26 cellular contexts compared by ENCODE assay signal in genomic region chr1:52906135-52906603, GRCh38. TPM values are rescaled to one million over a fixed set of nuclear protein-coding genes. Genes with fewer than 3 reads are reported as not detected.
DNase-seq lines count a peak whose midpoint lies in the region; ATAC-seq and TF ChIP-seq lines count a peak whose summit lies in the region.
"Had no signal": no experiment of that assay in that cellular context is flagged by ENCODE, and none has a peak within 500 bp of the region (broad histone marks: within the 10 kb centered on the region; RNA-seq: fewer than 3 reads in every experiment).

No MANE protein-coding gene starts in this region.

- no peaks in the 10 kb centered on the region for H3F3A ChIP-seq in smooth muscle cell (ENCODE audit: low read depth)

- no peaks in the 10 kb centered on the region for H3K9me3 ChIP-seq in right cardiac atrium (ENCODE audit: control insufficient read depth, low read length)
- H3K9me3 ChIP-seq in stomach: no peaks in the 10 kb centered on the region
- no peaks in the 10 kb centered on the region for H3K9me3 ChIP-seq in smooth muscle cell (replicated peaks; ENCODE audit: low read depth)
- H3K9me3 ChIP-seq: body of pancreas, testis had no signal

- no peak overlapping the region for H3K4me3 ChIP-seq in right cardiac atrium (ENCODE audit: low read length)
- no peak overlapping the region for H3K4me3 ChIP-seq in stomach
- no peak overlapping the region for H3K4me3 ChIP-seq in smooth muscle cell
- H3K4me3 ChIP-seq: body of pancreas, GM23338, testis had no signal

- no peak for TF ChIP-seq POLR2A in stomach (IDR thresholded peaks at IDR 0.05)

- H3K4me2 ChIP-seq in smooth muscle cell: no peak overlapping the region
- H3K4me2 ChIP-seq: GM23338 had no signal

- H3K9ac ChIP-seq in smooth muscle cell (ENCODE audit: low read depth): no peak overlapping the region

- peaks cover 0 to 49% (median 31%) of the 10 kb centered on the region in 4 donors for H3K36me3 ChIP-seq in stomach
- H3K36me3 ChIP-seq in smooth muscle cell (ENCODE audit: low read depth): no peaks in the 10 kb centered on the region

- no peak for TF ChIP-seq CTCF in stomach (IDR thresholded peaks at IDR 0.05)
- TF ChIP-seq CTCF in smooth muscle cell (IDR thresholded peaks at IDR 0.05; ENCODE audit: borderline replicate concordance, insufficient read depth, poor library complexity, severe bottlenecking): no peak

- H3K27me3 ChIP-seq in right cardiac atrium (ENCODE audit: control insufficient read depth, insufficient read depth) (no peaks in the 10 kb centered on the region), stomach (no peaks in the 10 kb centered on the region), smooth muscle cell (ENCODE audit: low read depth) (no peaks in the 10 kb centered on the region)
- H3K27me3 ChIP-seq: body of pancreas, testis had no signal

- H3K79me2 ChIP-seq in smooth muscle cell (ENCODE audit: low read depth): no peaks in the 10 kb centered on the region

- intact Hi-C loops in right cardiac atrium (cut with DNase I): loop anchor here in 1 of 4 donors (10.0 kb wide), 1 partner anchor 279 kb away; no protein-coding TSS in a partner anchor
- intact Hi-C loops in stomach (cut with DNase I; ENCODE audit: low total_unique reads): no loop called here

- no peaks in the 10 kb centered on the region for H4K20me1 ChIP-seq in smooth muscle cell (ENCODE audit: low read depth)

- no peak overlapping the region for H2AFZ ChIP-seq in smooth muscle cell (ENCODE audit: low read depth)
- H2AFZ ChIP-seq: GM23338 had no signal

- H3K4me1 ChIP-seq in right cardiac atrium (ENCODE audit: control insufficient read depth, insufficient read depth, low read length) (peaks cover 3% of the 10 kb centered on the region), stomach (peaks cover 0 to 27% (median 11%) of the 10 kb centered on the region in 4 donors), smooth muscle cell (ENCODE audit: low read depth) (no peaks in the 10 kb centered on the region)
- H3K4me1 ChIP-seq: body of pancreas had no signal

- H3K27ac ChIP-seq in right cardiac atrium (ENCODE audit: low read length) (peak overlapping the region; percentile 95), stomach (peak overlapping the region in 3 of 5 donors; percentile 15 to 56 (median 31)), smooth muscle cell (ENCODE audit: low read depth) (no peak overlapping the region)
- H3K27ac ChIP-seq: body of pancreas, testis had no signal

- TF ChIP-seq EP300 in stomach (IDR thresholded peaks at IDR 0.05): no peak

- ATAC-seq in right cardiac atrium: peak; percentile 56 to 61
- ATAC-seq: activated T-cell treated with anti-CD3 and anti-CD28 coated beads, Interleukin-2, amount 50 U/mL, for 72 hours; body of pancreas; GM23338 had no signal

- DNase-seq in DMS 273 (lab: John Stamatoyannopoulos, UW; ENCODE audit: unreplicated experiment) (peak; percentile 13), DMS 273 treated with DMSO at 0.1 percent for 48 hours (lab: John Stamatoyannopoulos, UW) (no peak), cerebellum (ENCODE audit: low spot score) (peak; percentile 40), right cardiac atrium (peak in 1 of 3 donors; percentile 48), stomach (peak; percentile 33), middle frontal gyrus (ENCODE audit: extremely low spot score, low spot score) (no peak), smooth muscle cell (lab: John Stamatoyannopoulos, UW; ENCODE audit: unreplicated experiment) (no peak)
- DNase-seq in effector CD4-positive, alpha-beta T cell: no peak
- DNase-seq: 8988T; activated B cell treated with CpG ODN at 0.5 μM for 24 hours; activated CD4-positive, alpha-beta T cell treated with anti-CD3 and anti-CD28 coated beads, Interleukin-2, amount 50 U/mL, for 4 hours; activated naive CD4-positive, alpha-beta T cell; activated T-cell treated with anti-CD3 and anti-CD28 coated beads, Interleukin-2, amount 50 U/mL, for 72 hours; body of pancreas; DMS153; HFFc6; kidney; mammary epithelial cell; NCI-H1417 treated with DMSO at 0.1 percent for 48 hours; NCI-H2081 treated with DMSO at 0.1 percent for 48 hours; NCI-H345; SHP77; stimulated activated naive CD4-positive, alpha-beta T cell treated with Interleukin-2 at 50 U/mL for 16 hours; T-helper 9 cell; testis had no signal

- WGBS in right cardiac atrium: 85% methylated on average over 6 of the region's 6 CpGs
- WGBS in stomach, 5 donors: 61 to 85% (median 69%) methylated on average over 5 to 6 of the region's 6 CpGs
- WGBS in smooth muscle cell (ENCODE audit: low lambda C conversion rate): 95% methylated on average over 6 of the region's 6 CpGs

RNA-seq across cellular contexts. Expression of gene ECHDC2, which starts 15.4 kb away (rescaled TPM):
- 24.0 TPM for total RNA-seq in cerebellum
- total RNA-seq in right cardiac atrium: 100 to 1,000 TPM; 104 to 145 (median 121) TPM
- 114 TPM for polyA plus RNA-seq in right cardiac atrium
- total RNA-seq in stomach: 100 to 1,000 TPM in 4 of 5 donors, 10 to 100 TPM in 1; 82.8 to 262 (median 140) TPM
- 100 to 1,000 TPM in 2 of 3 donors, 10 to 100 TPM in 1; 80.4 to 161 (median 149) TPM for polyA plus RNA-seq in stomach
- 5.4 and 6.1 TPM in 2 replicates for total RNA-seq in smooth muscle cell
- 1.8 and 19.3 TPM in 2 replicates for polyA plus RNA-seq in smooth muscle cell

RNA-seq across cellular contexts. Expression of gene SCP2, which starts 20.9 kb away (rescaled TPM):
- total RNA-seq in cerebellum: 63.0 TPM
- total RNA-seq in right cardiac atrium: 100 to 1,000 TPM; 129 to 149 (median 135) TPM
- 203 TPM for polyA plus RNA-seq in right cardiac atrium
- 100 to 1,000 TPM in 1 of 5 donors, 10 to 100 TPM in 4; 45.1 to 333 (median 86.4) TPM for total RNA-seq in stomach
- 100 to 1,000 TPM; 107 to 347 (median 177) TPM for polyA plus RNA-seq in stomach
- 115 and 120 TPM in 2 replicates for total RNA-seq in smooth muscle cell
- polyA plus RNA-seq in smooth muscle cell: 85.9 and 94.8 TPM in 2 replicates

Comparison
In these comparisons a context has a peak if more than half of its experiments do, and no peak if none do; other contexts are left out.
1. DNase-seq: peak in DMS 273 (single experiment), cerebellum (single experiment) and stomach (single experiment); none in DMS 273 treated with DMSO at 0.1 percent for 48 hours (single experiment), effector CD4-positive, alpha-beta T cell (single experiment), middle frontal gyrus (single experiment) and smooth muscle cell (single experiment).